1 cellular context compared by ENCODE assay signal in genomic region chr5:57155033-57155432, GRCh38.
TF ChIP-seq lines count a peak whose summit lies in the region.

No MANE protein-coding gene starts in this region.

TF ChIP-seq in K562, 482 proteins besides CTCF, POLR2A, EP300 and RAD21 (continued from another document and continues in another):
- TF ChIP-seq ZNF740 (CRISPR knock-in tag; IDR thresholded peaks at IDR 0.05) (no peak), ZNF740 (tag; IDR thresholded peaks at IDR 0.05) (peak in 1 of 2 experiments; percentile 75; a peak in 2 of 4 replicates), ZNF696 (CRISPR knock-in tag; conservative IDR thresholded peaks at IDR 0.05) (no peak), HES1 (IDR thresholded peaks at IDR 0.05; ENCODE audit: low read depth) (no peak), HDAC3 (IDR thresholded peaks at IDR 0.05; ENCODE audit: borderline replicate concordance, partially characterized antibody) (no peak), SMARCA4 (IDR thresholded peaks at IDR 0.05) (no peak), MTA2 (IDR thresholded peaks at IDR 0.05; ENCODE audit: low read depth) (no peak), SRSF3 (IDR thresholded peaks at IDR 0.05; ENCODE audit: insufficient read depth, low read length) (no peak), THAP12 (CRISPR knock-in tag; IDR thresholded peaks at IDR 0.05) (no peak), GABPA (tag; conservative IDR thresholded peaks at IDR 0.05; ENCODE audit: low read depth) (no peak), ZNF239 (CRISPR knock-in tag; IDR thresholded peaks at IDR 0.05) (peak; percentile 75), ZC3H4 (CRISPR knock-in tag; IDR thresholded peaks at IDR 0.05; ENCODE audit: borderline replicate concordance) (no peak), ZNF384 (IDR thresholded peaks at IDR 0.05; ENCODE audit: low read depth, low read length) (no peak), TCF3 (CRISPR knock-in tag; IDR thresholded peaks at IDR 0.05) (peak; percentile 29; the same call in 1 of the 2 replicates), TAF7 (tag; IDR thresholded peaks at IDR 0.05) (no peak), THRA (IDR thresholded peaks at IDR 0.05) (no peak), CBFA2T2 (conservative IDR thresholded peaks at IDR 0.05) (no peak), SMARCB1 (IDR thresholded peaks at IDR 0.05; ENCODE audit: insufficient read length, low read depth) (no peak), TCF7L2 (IDR thresholded peaks at IDR 0.05; ENCODE audit: low read depth, low read length) (no peak), ZNF318 (IDR thresholded peaks at IDR 0.05; ENCODE audit: borderline replicate concordance in 1 of 2, low read depth in 1 of 2) (no peak), ZNF134 (CRISPR knock-in tag; conservative IDR thresholded peaks at IDR 0.05) (peak; percentile 68), TAF1 (IDR thresholded peaks at IDR 0.05; ENCODE audit: control insufficient read depth, extremely low read depth, insufficient read depth, low read length, severe bottlenecking) (no peak), RBM14 (IDR thresholded peaks at IDR 0.05; ENCODE audit: borderline replicate concordance, insufficient read depth, low read depth, low read length) (no peak), FOXO4 (CRISPR knock-in tag; IDR thresholded peaks at IDR 0.05) (no peak), E2F3 (CRISPR knock-in tag; IDR thresholded peaks at IDR 0.05) (no peak), SREBF2 (CRISPR knock-in tag; IDR thresholded peaks at IDR 0.05) (no peak), SIN3B (IDR thresholded peaks at IDR 0.05; ENCODE audit: low read depth) (no peak), RBM17 (IDR thresholded peaks at IDR 0.05; ENCODE audit: borderline replicate concordance, low read depth, low read length) (no peak), STAG1 (CRISPR knock-in tag; IDR thresholded peaks at IDR 0.05; ENCODE audit: borderline replicate concordance) (no peak), ZBTB40 (IDR thresholded peaks at IDR 0.05) (no peak), ZBTB40 (CRISPR knock-in tag; IDR thresholded peaks at IDR 0.05) (no peak), TBP (optimal IDR thresholded peaks at IDR 0.05; ENCODE audit: low read depth, low read length) (no peak), PURB (CRISPR knock-in tag; IDR thresholded peaks at IDR 0.05; ENCODE audit: low read depth) (no peak), RBM39 (optimal IDR thresholded peaks at IDR 0.05; ENCODE audit: low read depth, low read length) (no peak)
